In the genomic region with DNA sequence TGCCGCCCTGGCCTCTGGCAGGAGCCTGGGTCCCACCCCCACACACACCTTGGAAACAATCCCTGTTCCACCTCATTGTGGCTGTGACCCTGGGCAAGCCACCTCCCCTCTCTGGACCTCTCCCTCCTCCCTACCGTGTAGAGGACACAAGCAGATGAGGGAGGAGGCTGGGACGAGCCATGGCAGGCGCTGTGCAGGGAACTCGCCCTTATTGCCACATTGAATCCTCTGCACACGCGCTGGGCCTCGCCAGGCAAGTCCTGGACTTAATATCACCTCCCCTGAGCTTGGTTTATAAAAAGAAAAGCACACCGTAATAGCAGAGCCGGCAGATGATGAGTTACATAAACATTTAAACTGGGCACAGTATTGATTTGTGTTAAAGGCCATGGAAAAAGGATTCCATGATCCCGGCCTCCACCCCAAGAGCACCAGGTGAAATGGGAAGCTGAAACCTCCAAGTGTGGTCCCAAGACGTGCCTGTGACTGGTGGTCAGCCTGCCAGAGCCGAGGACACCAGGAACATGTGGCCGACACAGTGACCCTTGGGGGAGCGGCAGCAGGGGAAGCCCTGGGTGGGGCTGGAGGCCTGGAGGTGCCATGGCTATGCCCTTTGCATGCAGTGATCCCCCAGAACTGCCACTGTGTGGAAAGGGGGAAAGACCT, we compare ENCODE assay signal across 2 cellular contexts.
TF ChIP-seq lines count a peak whose summit lies in the region.

No MANE protein-coding gene starts in this region.

TF ChIP-seq in A549, 52 proteins besides CTCF, POLR2A, EP300 and RAD21:
- TF ChIP-seq RCOR1 (IDR thresholded peaks at IDR 0.05; ENCODE audit: low read depth, low read length) = no peak
- no peak for TF ChIP-seq HOXB13 (CRISPR knock-in tag; IDR thresholded peaks at IDR 0.05; ENCODE audit: low read depth)
- TF ChIP-seq RFX5 (IDR thresholded peaks at IDR 0.05) = no peak
- TF ChIP-seq CBX2 (IDR thresholded peaks at IDR 0.05; ENCODE audit: borderline replicate concordance, low read depth) = no peak
- no peak for TF ChIP-seq CEBPB (IDR thresholded peaks at IDR 0.05)
- TF ChIP-seq FOSL2 (IDR thresholded peaks at IDR 0.05) = no peak
- TF ChIP-seq FOSL2 (CRISPR knock-in tag; IDR thresholded peaks at IDR 0.05) = no peak
- TF ChIP-seq, protein P1, sequence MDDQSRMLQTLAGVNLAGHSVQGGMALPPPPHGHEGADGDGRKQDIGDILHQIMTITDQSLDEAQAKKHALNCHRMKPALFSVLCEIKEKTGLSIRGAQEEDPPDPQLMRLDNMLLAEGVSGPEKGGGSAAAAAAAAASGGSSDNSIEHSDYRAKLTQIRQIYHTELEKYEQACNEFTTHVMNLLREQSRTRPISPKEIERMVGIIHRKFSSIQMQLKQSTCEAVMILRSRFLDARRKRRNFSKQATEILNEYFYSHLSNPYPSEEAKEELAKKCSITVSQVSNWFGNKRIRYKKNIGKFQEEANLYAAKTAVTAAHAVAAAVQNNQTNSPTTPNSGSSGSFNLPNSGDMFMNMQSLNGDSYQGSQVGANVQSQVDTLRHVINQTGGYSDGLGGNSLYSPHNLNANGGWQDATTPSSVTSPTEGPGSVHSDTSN (IDR thresholded peaks at IDR 0.05) = no peak
- TF ChIP-seq CBX8 (IDR thresholded peaks at IDR 0.05) = no peak
- TF ChIP-seq FOXS1 (CRISPR knock-in tag; IDR thresholded peaks at IDR 0.05) = no peak
- TF ChIP-seq ZNF302 (CRISPR knock-in tag; IDR thresholded peaks at IDR 0.05) = no peak
- no peak for TF ChIP-seq RARB (CRISPR knock-in tag; IDR thresholded peaks at IDR 0.05)
- TF ChIP-seq BHLHE40 (IDR thresholded peaks at IDR 0.05; ENCODE audit: low read depth, low read length) = no peak
- TF ChIP-seq, protein P2, sequence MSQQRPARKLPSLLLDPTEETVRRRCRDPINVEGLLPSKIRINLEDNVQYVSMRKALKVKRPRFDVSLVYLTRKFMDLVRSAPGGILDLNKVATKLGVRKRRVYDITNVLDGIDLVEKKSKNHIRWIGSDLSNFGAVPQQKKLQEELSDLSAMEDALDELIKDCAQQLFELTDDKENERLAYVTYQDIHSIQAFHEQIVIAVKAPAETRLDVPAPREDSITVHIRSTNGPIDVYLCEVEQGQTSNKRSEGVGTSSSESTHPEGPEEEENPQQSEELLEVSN (IDR thresholded peaks at IDR 0.05; ENCODE audit: borderline replicate concordance, low read depth) = no peak
- no peak for TF ChIP-seq MYC (IDR thresholded peaks at IDR 0.05; ENCODE audit: borderline replicate concordance, low read length)

TF ChIP-seq in IMR-90, 13 proteins besides CTCF, POLR2A, EP300 and RAD21:
- TF ChIP-seq BHLHE40 (IDR thresholded peaks at IDR 0.05; ENCODE audit: low read depth, low read length) (no peak), SMC3 (IDR thresholded peaks at IDR 0.05; ENCODE audit: low read depth, low read length) (no peak)
